9 cellular contexts compared by ENCODE assay signal in the genomic region with DNA sequence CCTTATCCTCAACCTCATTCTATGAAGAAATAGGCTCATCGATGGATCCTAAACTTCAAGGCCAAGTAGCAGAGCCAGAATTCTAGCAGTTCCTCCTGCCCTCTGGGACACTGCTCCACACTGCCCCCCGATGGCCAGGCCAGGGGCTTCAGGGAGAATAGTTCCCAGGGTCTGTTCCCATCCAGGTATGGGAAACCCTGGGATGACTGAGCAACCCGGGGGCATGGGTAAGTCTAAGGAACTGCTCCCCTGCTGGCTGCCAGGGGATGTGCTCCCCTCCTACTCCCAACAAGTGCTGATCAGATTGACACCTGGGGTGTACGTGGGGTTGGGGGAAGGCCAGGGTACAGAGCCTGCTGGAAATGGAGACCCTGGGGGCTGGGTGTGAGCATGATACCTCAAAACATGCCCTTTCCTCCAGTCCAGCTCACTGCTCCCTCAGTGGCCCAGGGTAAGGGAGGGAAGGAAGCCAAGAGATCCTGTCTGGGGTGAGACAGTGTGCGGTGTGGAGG. TPM values are rescaled to one million over a fixed set of nuclear protein-coding genes. Genes with fewer than 3 reads are reported as not detected.
DNase-seq lines count a peak whose midpoint lies in the region; ATAC-seq and TF ChIP-seq lines count a peak whose summit lies in the region.
"Had no signal": no experiment of that assay in that cellular context is flagged by ENCODE, and none has a peak within 500 bp of the region (broad histone marks: within the 10 kb centered on the region; RNA-seq: fewer than 3 reads in every experiment).

No MANE protein-coding gene starts in this region.

- no peak overlapping the region for H3K4me3 Mint-ChIP-seq in activated CD4-positive, alpha-beta memory T cell treated with anti-CD3 and anti-CD28 coated beads, Interleukin-2, amount 10 ng/mL, durations not matched to agents 7 days and 5 days
- H3K4me3 Mint-ChIP-seq in natural killer cell = no peak overlapping the region

- H3K4me3 ChIP-seq in epithelial cell of proximal tubule (ENCODE audit: low read depth, low read length) = no peak overlapping the region

- TF ChIP-seq CTCF in epithelial cell of proximal tubule (conservative IDR thresholded peaks at IDR 0.05; ENCODE audit: low read depth, low read length) (peak; percentile 94), natural killer cell (IDR thresholded peaks at IDR 0.05) (peak; percentile 59)

- H3K36me3 Mint-ChIP-seq in activated CD4-positive, alpha-beta memory T cell treated with anti-CD3 and anti-CD28 coated beads, Interleukin-2, amount 10 ng/mL, durations not matched to agents 7 days and 5 days (ENCODE audit: low read depth) = peaks cover 32% of the 10 kb centered on the region
- no peaks in the 10 kb centered on the region for H3K36me3 Mint-ChIP-seq in natural killer cell

- CTCF ChIA-PET in activated CD4-positive, alpha-beta memory T cell treated with anti-CD3 and anti-CD28 coated beads, Interleukin-2, amount 10 ng/mL, durations not matched to agents 7 days and 5 days (lab: Charles Lee) = interaction anchor here (0.9 to 1.8 kb wide), 8 partner anchors 15 to 204 kb away, joined by 3 to 5 read pairs (median 4); no protein-coding TSS in a partner anchor

- no peak overlapping the region for H3K27ac Mint-ChIP-seq in activated CD4-positive, alpha-beta memory T cell treated with anti-CD3 and anti-CD28 coated beads, Interleukin-2, amount 10 ng/mL, durations not matched to agents 7 days and 5 days
- H3K27ac Mint-ChIP-seq in natural killer cell = peak overlapping the region in 1 of 2 donors; percentile 63

- POLR2A ChIA-PET in activated CD4-positive, alpha-beta memory T cell treated with anti-CD3 and anti-CD28 coated beads, Interleukin-2, amount 10 ng/mL, durations not matched to agents 7 days and 5 days (lab: Charles Lee) = interaction anchor here (1.5 to 1.8 kb wide), 2 partner anchors 64 to 66 kb away, joined by 3 to 4 read pairs; no protein-coding TSS in a partner anchor

- peak; percentile 92 for DNase-seq in NCI-H82 (lab: John Stamatoyannopoulos, UW)
- no peak for DNase-seq in NCI-H82 treated with DMSO at 0.1 percent for 48 hours (lab: John Stamatoyannopoulos, UW; ENCODE audit: unreplicated experiment)
- peak; percentile 5 for DNase-seq in NCI-H2227 treated with DMSO at 0.1 percent for 48 hours (lab: John Stamatoyannopoulos, UW)
- peak; percentile 57 for DNase-seq in activated CD4-positive, alpha-beta memory T cell treated with anti-CD3 and anti-CD28 coated beads, Interleukin-2, amount 10 ng/mL, durations not matched to agents 7 days and 5 days
- no peak for DNase-seq in epithelial cell of proximal tubule (ENCODE audit: low read depth)
- no peak for DNase-seq in natural killer cell
- DNase-seq in T-helper 1 cell = no peak

- H3K9me3 Mint-ChIP-seq in activated CD4-positive, alpha-beta memory T cell treated with anti-CD3 and anti-CD28 coated beads, Interleukin-2, amount 10 ng/mL, durations not matched to agents 7 days and 5 days = no peaks in the 10 kb centered on the region
- no peaks in the 10 kb centered on the region for H3K9me3 Mint-ChIP-seq in natural killer cell

- peaks cover 1% of the 10 kb centered on the region for H3K4me1 Mint-ChIP-seq in activated CD4-positive, alpha-beta memory T cell treated with anti-CD3 and anti-CD28 coated beads, Interleukin-2, amount 10 ng/mL, durations not matched to agents 7 days and 5 days
- H3K4me1 Mint-ChIP-seq in natural killer cell = peaks cover 4 to 10% of the 10 kb centered on the region in 2 donors

- H3K27me3 Mint-ChIP-seq in activated CD4-positive, alpha-beta memory T cell treated with anti-CD3 and anti-CD28 coated beads, Interleukin-2, amount 10 ng/mL, durations not matched to agents 7 days and 5 days = no peaks in the 10 kb centered on the region
- H3K27me3 Mint-ChIP-seq in natural killer cell (ENCODE audit: low read depth in 2 of 2) = no peaks in the 10 kb centered on the region

- intact Hi-C loops in natural killer cell (cut with micrococcal nuclease) = no loop called here

- ATAC-seq in natural killer cell (peak in 2 of 3 donors; percentile 65 to 72), HG03159 (IDR thresholded peaks at IDR 0.05; ENCODE audit: unreplicated experiment) (no peak)

RNA-seq across cellular contexts. Expression of gene ULK3, which starts 7.6 kb away (rescaled TPM):
- 10 to 100 TPM; 74.9 to 84.2 TPM for total RNA-seq in activated CD4-positive, alpha-beta memory T cell treated with anti-CD3 and anti-CD28 coated beads, Interleukin-2, amount 10 ng/mL, durations not matched to agents 7 days and 5 days
- total RNA-seq in epithelial cell of proximal tubule = 19.7 and 20.2 TPM in 2 replicates
- 10 to 100 TPM; 54.8 to 75.1 (median 64.7) TPM for total RNA-seq in natural killer cell

RNA-seq across cellular contexts. Expression of gene CPLX3, which starts 8.9 kb away (rescaled TPM):
- total RNA-seq in activated CD4-positive, alpha-beta memory T cell treated with anti-CD3 and anti-CD28 coated beads, Interleukin-2, amount 10 ng/mL, durations not matched to agents 7 days and 5 days = under 1 TPM in 1 of 2 experiments, not detected in 1; 0.18 TPM
- total RNA-seq in epithelial cell of proximal tubule (not detected in 2 replicates), natural killer cell (under 1 TPM in 2 of 3 donors, not detected in 1; 0.16 to 0.93 TPM)
- total RNA-seq: urinary bladder had no signal

RNA-seq across cellular contexts. Expression of gene LMAN1L, which starts 22.7 kb away (rescaled TPM):
- total RNA-seq in activated CD4-positive, alpha-beta memory T cell treated with anti-CD3 and anti-CD28 coated beads, Interleukin-2, amount 10 ng/mL, durations not matched to agents 7 days and 5 days = under 1 TPM; 0.48 to 0.63 TPM
- total RNA-seq in epithelial cell of proximal tubule (not detected in 2 replicates), natural killer cell (1 to 10 TPM in 1 of 3 donors, under 1 TPM in 2; 0.72 to 1.1 (median 0.94) TPM)

RNA-seq across cellular contexts. Expression of gene SCAMP2, which starts 37.8 kb away (rescaled TPM):
- 100 to 1,000 TPM; 144 to 156 TPM for total RNA-seq in activated CD4-positive, alpha-beta memory T cell treated with anti-CD3 and anti-CD28 coated beads, Interleukin-2, amount 10 ng/mL, durations not matched to agents 7 days and 5 days
- total RNA-seq in epithelial cell of proximal tubule = 39.3 and 58.9 TPM in 2 replicates
- 100 to 1,000 TPM in 1 of 3 donors, 10 to 100 TPM in 2; 78.8 to 101 (median 92.8) TPM for total RNA-seq in natural killer cell

RNA-seq across cellular contexts. Expression of gene CSK, which starts 53.5 kb away (rescaled TPM):
- total RNA-seq in activated CD4-positive, alpha-beta memory T cell treated with anti-CD3 and anti-CD28 coated beads, Interleukin-2, amount 10 ng/mL, durations not matched to agents 7 days and 5 days = 100 to 1,000 TPM; 330 to 341 TPM
- 28.4 and 35.2 TPM in 2 replicates for total RNA-seq in epithelial cell of proximal tubule
- 100 to 1,000 TPM; 282 to 334 (median 287) TPM for total RNA-seq in natural killer cell

Comparison
In these comparisons a context has a peak if more than half of its experiments do, and no peak if none do; other contexts are left out.
1. DNase-seq: peak in NCI-H82 (single experiment), NCI-H2227 treated with DMSO at 0.1 percent for 48 hours (single experiment) and activated CD4-positive, alpha-beta memory T cell treated with anti-CD3 and anti-CD28 coated beads, Interleukin-2, amount 10 ng/mL, durations not matched to agents 7 days and 5 days (single experiment); none in NCI-H82 treated with DMSO at 0.1 percent for 48 hours (single experiment), epithelial cell of proximal tubule (single experiment), natural killer cell (single experiment) and T-helper 1 cell (0 of 5).